Comparison of ENCODE assay signal across 1 cellular context in the genomic region with DNA sequence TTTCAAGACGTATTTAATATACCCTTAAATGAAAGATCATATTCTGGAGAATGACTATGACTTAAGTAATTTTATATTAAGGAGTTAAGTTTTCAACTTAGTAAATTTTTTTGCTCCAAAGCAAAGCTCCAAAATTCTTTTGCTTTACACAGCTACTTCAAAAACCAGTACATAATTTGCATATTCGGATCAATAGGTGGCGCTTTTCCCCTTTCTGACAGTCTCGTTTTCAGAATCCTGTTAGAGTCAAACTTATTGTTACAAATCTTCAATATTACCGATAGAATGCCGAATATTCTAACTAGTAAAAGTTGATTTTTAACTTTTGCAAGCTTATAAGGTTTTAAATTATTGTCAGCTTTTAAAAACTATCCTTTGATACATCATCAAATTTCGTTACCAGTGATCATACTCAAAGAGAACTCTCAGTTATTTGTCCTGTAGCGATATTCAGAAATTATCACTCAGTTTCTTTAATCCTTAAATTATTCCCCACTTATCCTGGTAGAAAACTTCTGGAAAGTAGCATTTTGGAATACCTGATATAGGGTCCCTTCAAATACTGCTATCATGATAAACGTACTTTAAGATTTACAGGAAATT.
TF ChIP-seq lines count a peak whose summit lies in the region.

No MANE protein-coding gene starts in this region.

TF ChIP-seq in H1, 55 proteins besides CTCF, POLR2A, EP300 and RAD21 (continued from another document):
- TF ChIP-seq, protein P1, sequence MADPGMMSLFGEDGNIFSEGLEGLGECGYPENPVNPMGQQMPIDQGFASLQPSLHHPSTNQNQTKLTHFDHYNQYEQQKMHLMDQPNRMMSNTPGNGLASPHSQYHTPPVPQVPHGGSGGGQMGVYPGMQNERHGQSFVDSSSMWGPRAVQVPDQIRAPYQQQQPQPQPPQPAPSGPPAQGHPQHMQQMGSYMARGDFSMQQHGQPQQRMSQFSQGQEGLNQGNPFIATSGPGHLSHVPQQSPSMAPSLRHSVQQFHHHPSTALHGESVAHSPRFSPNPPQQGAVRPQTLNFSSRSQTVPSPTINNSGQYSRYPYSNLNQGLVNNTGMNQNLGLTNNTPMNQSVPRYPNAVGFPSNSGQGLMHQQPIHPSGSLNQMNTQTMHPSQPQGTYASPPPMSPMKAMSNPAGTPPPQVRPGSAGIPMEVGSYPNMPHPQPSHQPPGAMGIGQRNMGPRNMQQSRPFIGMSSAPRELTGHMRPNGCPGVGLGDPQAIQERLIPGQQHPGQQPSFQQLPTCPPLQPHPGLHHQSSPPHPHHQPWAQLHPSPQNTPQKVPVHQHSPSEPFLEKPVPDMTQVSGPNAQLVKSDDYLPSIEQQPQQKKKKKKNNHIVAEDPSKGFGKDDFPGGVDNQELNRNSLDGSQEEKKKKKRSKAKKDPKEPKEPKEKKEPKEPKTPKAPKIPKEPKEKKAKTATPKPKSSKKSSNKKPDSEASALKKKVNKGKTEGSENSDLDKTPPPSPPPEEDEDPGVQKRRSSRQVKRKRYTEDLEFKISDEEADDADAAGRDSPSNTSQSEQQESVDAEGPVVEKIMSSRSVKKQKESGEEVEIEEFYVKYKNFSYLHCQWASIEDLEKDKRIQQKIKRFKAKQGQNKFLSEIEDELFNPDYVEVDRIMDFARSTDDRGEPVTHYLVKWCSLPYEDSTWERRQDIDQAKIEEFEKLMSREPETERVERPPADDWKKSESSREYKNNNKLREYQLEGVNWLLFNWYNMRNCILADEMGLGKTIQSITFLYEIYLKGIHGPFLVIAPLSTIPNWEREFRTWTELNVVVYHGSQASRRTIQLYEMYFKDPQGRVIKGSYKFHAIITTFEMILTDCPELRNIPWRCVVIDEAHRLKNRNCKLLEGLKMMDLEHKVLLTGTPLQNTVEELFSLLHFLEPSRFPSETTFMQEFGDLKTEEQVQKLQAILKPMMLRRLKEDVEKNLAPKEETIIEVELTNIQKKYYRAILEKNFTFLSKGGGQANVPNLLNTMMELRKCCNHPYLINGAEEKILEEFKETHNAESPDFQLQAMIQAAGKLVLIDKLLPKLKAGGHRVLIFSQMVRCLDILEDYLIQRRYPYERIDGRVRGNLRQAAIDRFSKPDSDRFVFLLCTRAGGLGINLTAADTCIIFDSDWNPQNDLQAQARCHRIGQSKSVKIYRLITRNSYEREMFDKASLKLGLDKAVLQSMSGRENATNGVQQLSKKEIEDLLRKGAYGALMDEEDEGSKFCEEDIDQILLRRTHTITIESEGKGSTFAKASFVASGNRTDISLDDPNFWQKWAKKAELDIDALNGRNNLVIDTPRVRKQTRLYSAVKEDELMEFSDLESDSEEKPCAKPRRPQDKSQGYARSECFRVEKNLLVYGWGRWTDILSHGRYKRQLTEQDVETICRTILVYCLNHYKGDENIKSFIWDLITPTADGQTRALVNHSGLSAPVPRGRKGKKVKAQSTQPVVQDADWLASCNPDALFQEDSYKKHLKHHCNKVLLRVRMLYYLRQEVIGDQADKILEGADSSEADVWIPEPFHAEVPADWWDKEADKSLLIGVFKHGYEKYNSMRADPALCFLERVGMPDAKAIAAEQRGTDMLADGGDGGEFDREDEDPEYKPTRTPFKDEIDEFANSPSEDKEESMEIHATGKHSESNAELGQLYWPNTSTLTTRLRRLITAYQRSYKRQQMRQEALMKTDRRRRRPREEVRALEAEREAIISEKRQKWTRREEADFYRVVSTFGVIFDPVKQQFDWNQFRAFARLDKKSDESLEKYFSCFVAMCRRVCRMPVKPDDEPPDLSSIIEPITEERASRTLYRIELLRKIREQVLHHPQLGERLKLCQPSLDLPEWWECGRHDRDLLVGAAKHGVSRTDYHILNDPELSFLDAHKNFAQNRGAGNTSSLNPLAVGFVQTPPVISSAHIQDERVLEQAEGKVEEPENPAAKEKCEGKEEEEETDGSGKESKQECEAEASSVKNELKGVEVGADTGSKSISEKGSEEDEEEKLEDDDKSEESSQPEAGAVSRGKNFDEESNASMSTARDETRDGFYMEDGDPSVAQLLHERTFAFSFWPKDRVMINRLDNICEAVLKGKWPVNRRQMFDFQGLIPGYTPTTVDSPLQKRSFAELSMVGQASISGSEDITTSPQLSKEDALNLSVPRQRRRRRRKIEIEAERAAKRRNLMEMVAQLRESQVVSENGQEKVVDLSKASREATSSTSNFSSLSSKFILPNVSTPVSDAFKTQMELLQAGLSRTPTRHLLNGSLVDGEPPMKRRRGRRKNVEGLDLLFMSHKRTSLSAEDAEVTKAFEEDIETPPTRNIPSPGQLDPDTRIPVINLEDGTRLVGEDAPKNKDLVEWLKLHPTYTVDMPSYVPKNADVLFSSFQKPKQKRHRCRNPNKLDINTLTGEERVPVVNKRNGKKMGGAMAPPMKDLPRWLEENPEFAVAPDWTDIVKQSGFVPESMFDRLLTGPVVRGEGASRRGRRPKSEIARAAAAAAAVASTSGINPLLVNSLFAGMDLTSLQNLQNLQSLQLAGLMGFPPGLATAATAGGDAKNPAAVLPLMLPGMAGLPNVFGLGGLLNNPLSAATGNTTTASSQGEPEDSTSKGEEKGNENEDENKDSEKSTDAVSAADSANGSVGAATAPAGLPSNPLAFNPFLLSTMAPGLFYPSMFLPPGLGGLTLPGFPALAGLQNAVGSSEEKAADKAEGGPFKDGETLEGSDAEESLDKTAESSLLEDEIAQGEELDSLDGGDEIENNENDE (IDR thresholded peaks at IDR 0.05; ENCODE audit: insufficient replicate concordance, low read length) = no peak
- TF ChIP-seq TAF7 (optimal IDR thresholded peaks at IDR 0.05; ENCODE audit: borderline replicate concordance, low read depth, low read length) (no peak), GTF2F1 (IDR thresholded peaks at IDR 0.05; ENCODE audit: borderline replicate concordance, low read depth, low read length) (no peak), SP2 (IDR thresholded peaks at IDR 0.05; ENCODE audit: low read length) (no peak), EZH2 (IDR thresholded peaks at IDR 0.05; ENCODE audit: low read depth, low read length, severe bottlenecking) (no peak), ZNF274 (IDR thresholded peaks at IDR 0.05; ENCODE audit: borderline replicate concordance, extremely low read depth, low read length) (no peak), CHD2 (IDR thresholded peaks at IDR 0.05; ENCODE audit: low read length) (no peak)
